In genomic region chr20:46816097-46816496, GRCh38 we compare ENCODE assay signal across 21 cellular contexts.
DNase-seq lines count a peak whose midpoint lies in the region; ATAC-seq, FAIRE-seq and TF ChIP-seq lines count a peak whose summit lies in the region.
"Had no signal": no experiment of that assay in that cellular context is flagged by ENCODE, and none has a peak within 500 bp of the region (broad histone marks: within the 10 kb centered on the region; RNA-seq: fewer than 3 reads in every experiment).

No MANE protein-coding gene starts in this region.

- ATAC-seq in A549 (no peak), IMR-90 (ENCODE audit: low read depth) (no peak), GM21529 (IDR thresholded peaks at IDR 0.05; ENCODE audit: unreplicated experiment) (no peak)
- ATAC-seq: K562 had no signal

- H3K9me3 Mint-ChIP-seq in astrocyte (ENCODE audit: unreplicated experiment) = no peaks in the 10 kb centered on the region
- H3K9me3 Mint-ChIP-seq: CD8-positive, alpha-beta memory T cell; H9 had no signal

- no peak overlapping the region for H3K56ac ChIP-seq in IMR-90 (ENCODE audit: extremely low read depth, insufficient read depth, low read length)

- H3K18ac ChIP-seq in IMR-90 (ENCODE audit: low read depth, low read length) (no peak overlapping the region), trophoblast cell (ENCODE audit: low read length) (no peak overlapping the region)

- H3K4me2 ChIP-seq in A549 (no peak overlapping the region), IMR-90 (ENCODE audit: low read depth, low read length) (no peak overlapping the region), astrocyte (ENCODE audit: low read length) (no peak overlapping the region), trophoblast cell (ENCODE audit: low read length) (no peak overlapping the region)

- H3K79me2 ChIP-seq in astrocyte (ENCODE audit: insufficient read depth, low read length) (no peaks in the 10 kb centered on the region), trophoblast cell (ENCODE audit: control insufficient read depth, insufficient read depth, low read length, poor library complexity) (peaks cover 3% of the 10 kb centered on the region)

- no TSS peak for BruUV-seq in IMR-90 (replicated peaks; lab: Mats Ljungman, UMichigan)

- no peak overlapping the region for H2BK5ac ChIP-seq in IMR-90 (ENCODE audit: low read depth, low read length, poor library complexity, severe bottlenecking)
- no peak overlapping the region for H2BK5ac ChIP-seq in trophoblast cell (ENCODE audit: low read depth, low read length, poor library complexity)

- H2BK20ac ChIP-seq in IMR-90 (ENCODE audit: low read depth, low read length) = peak overlapping the region; percentile 17; the same call in 1 of the 2 replicates

- peaks cover 20% of the 10 kb centered on the region for H3K4me1 ChIP-seq in A549
- peaks cover 8% of the 10 kb centered on the region for H3K4me1 ChIP-seq in IMR-90 (ENCODE audit: control insufficient read depth, insufficient read depth, low read length)
- H3K4me1 ChIP-seq in astrocyte (ENCODE audit: insufficient read depth, low read length) = peaks cover 13% of the 10 kb centered on the region
- H3K4me1 ChIP-seq in trophoblast cell (ENCODE audit: control insufficient read depth in 1 of 2, insufficient read depth in 2 of 2, low read length in 2 of 2) = peaks cover 7 to 19% of the 10 kb centered on the region in 2 experiments
- no peaks in the 10 kb centered on the region for H3K4me1 ChIP-seq in adrenal gland (replicated peaks in 1 of 2)
- H3K4me1 ChIP-seq: BE2C had no signal

- no peak overlapping the region for H2AK9ac ChIP-seq in IMR-90 (replicated peaks; ENCODE audit: low read depth, low read length, poor library complexity)

- H3K9ac ChIP-seq in IMR-90 (ENCODE audit: low read depth, low read length) = no peak overlapping the region
- no peak overlapping the region for H3K9ac ChIP-seq in astrocyte (ENCODE audit: low read length)
- no peak overlapping the region for H3K9ac ChIP-seq in trophoblast cell (ENCODE audit: low read length)

- TF ChIP-seq RAD21 in A549 (conservative IDR thresholded peaks at IDR 0.05 in 1 of 2, IDR thresholded peaks at IDR 0.05 in 1 of 2) (no peak), IMR-90 (IDR thresholded peaks at IDR 0.05; ENCODE audit: low read length) (no peak)

- H3K79me1 ChIP-seq in IMR-90 (ENCODE audit: low read depth in 1 of 2, low read length in 2 of 2) (no peaks in the 10 kb centered on the region), trophoblast cell (ENCODE audit: low read length) (peaks cover 19% of the 10 kb centered on the region)

- H4K91ac ChIP-seq in IMR-90 (ENCODE audit: insufficient read depth, low read depth, low read length) (no peak overlapping the region), trophoblast cell (ENCODE audit: low read depth, low read length) (peak overlapping the region; percentile 94)

- peak overlapping the region; percentile 41 for H3K27ac Mint-ChIP-seq in astrocyte (ENCODE audit: unreplicated experiment)
- H3K27ac Mint-ChIP-seq: CD4-positive, CD25-positive, alpha-beta regulatory T cell; CD8-positive, alpha-beta memory T cell; H9 had no signal

- H3K9me3 ChIP-seq in A549 (0 out of 3 replicates have a peak, but pooled peaks cover 6% of the 10 kb centered on the region), IMR-90 (ENCODE audit: control insufficient read depth, insufficient read depth, low read length) (no peaks in the 10 kb centered on the region), astrocyte (ENCODE audit: insufficient read depth, low read depth, low read length) (no peaks in the 10 kb centered on the region), trophoblast cell (ENCODE audit: insufficient read depth, low read depth, low read length) (no peaks in the 10 kb centered on the region), adrenal gland (replicated peaks in 1 of 3) (no peaks in the 10 kb centered on the region)
- H3K9me3 ChIP-seq: BE2C had no signal

- H3K36me3 Mint-ChIP-seq in astrocyte (ENCODE audit: low read depth, unreplicated experiment) = no peaks in the 10 kb centered on the region
- H3K36me3 Mint-ChIP-seq: CD4-positive, CD25-positive, alpha-beta regulatory T cell; CD8-positive, alpha-beta memory T cell had no signal

- CTCF ChIA-PET in A549 (lab: Yijun Ruan, JAX) (interaction anchor here (0.8 to 1.4 kb wide), 2 partner anchors 11 to 58 kb away, joined by 4 to 5 read pairs; no protein-coding TSS in a partner anchor), IMR-90 (lab: Yijun Ruan, JAX) (no interaction called here)

- H4K8ac ChIP-seq in IMR-90 (ENCODE audit: low read depth in 2 of 2, low read length in 2 of 2) (no peak overlapping the region), trophoblast cell (ENCODE audit: low read depth, low read length) (no peak overlapping the region)

- no peak for TF ChIP-seq CTCF in A549 (IDR thresholded peaks at IDR 0.05)
- TF ChIP-seq CTCF in IMR-90 (conservative IDR thresholded peaks at IDR 0.05; ENCODE audit: low read depth, low read length) = no peak
- TF ChIP-seq CTCF in astrocyte (IDR thresholded peaks at IDR 0.05; ENCODE audit: insufficient read depth, low read depth, low read length) = no peak
- no peak for TF ChIP-seq CTCF in adrenal gland (IDR thresholded peaks at IDR 0.05)
- no peak for TF ChIP-seq CTCF in GM13976 (IDR thresholded peaks at IDR 0.05; ENCODE audit: borderline replicate concordance, control extremely low read depth, extremely low read depth, insufficient read depth, missing control alignments)

- H3K4me3 ChIP-seq in A549 (no peak overlapping the region), IMR-90 (ENCODE audit: insufficient read depth, low read depth, low read length) (no peak overlapping the region), astrocyte (ENCODE audit: insufficient read depth, low read depth, low read length) (no peak overlapping the region), trophoblast cell (ENCODE audit: low read depth, low read length) (no peak overlapping the region), adrenal gland (no peak overlapping the region)
- H3K4me3 ChIP-seq: K562 had no signal

- no peak overlapping the region for H2AFZ ChIP-seq in IMR-90 (replicated peaks; ENCODE audit: low read length, poor library complexity)
- no peak overlapping the region for H2AFZ ChIP-seq in astrocyte (ENCODE audit: low read depth, low read length)
- no peak overlapping the region for H2AFZ ChIP-seq in trophoblast cell (ENCODE audit: insufficient read depth, low read length, poor library complexity)

- H2AK5ac ChIP-seq in IMR-90 (ENCODE audit: low read depth, low read length) = no peak overlapping the region
- H2AK5ac ChIP-seq in trophoblast cell (ENCODE audit: low read length) = peak overlapping the region; percentile 35

- H2BK120ac ChIP-seq in IMR-90 (ENCODE audit: low read depth, low read length) (no peak overlapping the region), trophoblast cell (ENCODE audit: insufficient read depth, low read length, poor library complexity) (peak overlapping the region; percentile 96)

- no peak for FAIRE-seq in A549 (lab: Jason Lieb, UNC)
- no peak for FAIRE-seq in astrocyte (lab: Jason Lieb, UNC)
- FAIRE-seq: G401.6, GM12891, GM18507, K562 had no signal

- no peak overlapping the region for H4K5ac ChIP-seq in IMR-90 (ENCODE audit: low read depth, low read length)

- no peak overlapping the region for H3K23ac ChIP-seq in IMR-90 (ENCODE audit: low read depth, low read length)
- no peak overlapping the region for H3K23ac ChIP-seq in trophoblast cell (ENCODE audit: low read length)

- H3K27ac ChIP-seq in A549 (peak overlapping the region; percentile 77 to 86), IMR-90 (ENCODE audit: insufficient read depth, low read length) (no peak overlapping the region), astrocyte (ENCODE audit: low read depth, low read length) (no peak overlapping the region), trophoblast cell (ENCODE audit: low read depth, low read length) (peak overlapping the region; percentile 92), adrenal gland (no peak overlapping the region)

- H3K27me3 Mint-ChIP-seq in astrocyte (ENCODE audit: low read depth, unreplicated experiment) = peaks cover 6% of the 10 kb centered on the region

- H3K4ac ChIP-seq in IMR-90 (ENCODE audit: low read depth, low read length) = no peak overlapping the region; the same call in 1 of the 2 replicates
- no peak overlapping the region for H3K4ac ChIP-seq in trophoblast cell (ENCODE audit: low read depth, low read length)

- intact Hi-C loops in IMR-90 (cut with micrococcal nuclease) (no loop called here), adrenal gland (cut with DNase I) (no loop called here)

- H3K27me3 ChIP-seq in IMR-90 (ENCODE audit: control insufficient read depth, insufficient read depth, low read length) = no peaks in the 10 kb centered on the region; the same call in 1 of the 2 replicates
- peaks cover 7% of the 10 kb centered on the region for H3K27me3 ChIP-seq in astrocyte (ENCODE audit: insufficient read depth, low read length)
- no peaks in the 10 kb centered on the region for H3K27me3 ChIP-seq in trophoblast cell (ENCODE audit: insufficient read depth, low read length)
- peaks cover 21% of the 10 kb centered on the region for H3K27me3 ChIP-seq in adrenal gland

- H4K20me1 ChIP-seq in IMR-90 (ENCODE audit: insufficient read depth, low read length) (0 out of 2 replicates have a peak, but pooled peaks cover 4% of the 10 kb centered on the region), astrocyte (ENCODE audit: insufficient read depth, low read length) (no peaks in the 10 kb centered on the region)

- in situ Hi-C loops in IMR-90 (cut with MboI; ENCODE audit: low sequenced_read_pairs) = no loop called here
- in situ Hi-C loops in GM13976 (cut with MboI; ENCODE audit: low sequenced_read_pairs, unreplicated experiment) = no loop called here

- DNase-seq in A549 (ENCODE audit: low read depth in 1 of 2, low spot score in 1 of 2) (no peak), IMR-90 (no peak), astrocyte (ENCODE audit: low read depth) (no peak), trophoblast cell (no peak), DMS53 (lab: John Stamatoyannopoulos, UW) (no peak), adrenal gland (no peak), GM13976 (ENCODE audit: low spot score) (no peak)
- DNase-seq: ACHN; BE2C; C1 segment of cervical spinal cord; CD4-positive, CD25-positive, alpha-beta regulatory T cell; CD8-positive, alpha-beta memory T cell; COR-L47; DMS 273 treated with DMSO at 0.1 percent for 48 hours; GOT3; H9 had no signal

- no peak overlapping the region for H4K12ac ChIP-seq in trophoblast cell (ENCODE audit: low read depth, low read length)

- H2BK15ac ChIP-seq in IMR-90 (ENCODE audit: low read depth, low read length) = no peak overlapping the region

- H3K14ac ChIP-seq in IMR-90 (replicated peaks; ENCODE audit: low read depth, low read length) (no peak overlapping the region), trophoblast cell (ENCODE audit: low read length) (peak overlapping the region; percentile 49)

- H3K4me3 Mint-ChIP-seq in astrocyte (ENCODE audit: unreplicated experiment) = no peak overlapping the region
- H3K4me3 Mint-ChIP-seq: CD4-positive, CD25-positive, alpha-beta regulatory T cell; CD8-positive, alpha-beta memory T cell; H9 had no signal

- H3K9me1 ChIP-seq in IMR-90 (ENCODE audit: insufficient read depth, low read length) = peaks cover 8% of the 10 kb centered on the region; the same call in 1 of the 2 replicates

- no peaks in the 10 kb centered on the region for H3K36me3 ChIP-seq in IMR-90 (ENCODE audit: control insufficient read depth, insufficient read depth, low read length)
- no peaks in the 10 kb centered on the region for H3K36me3 ChIP-seq in astrocyte (ENCODE audit: insufficient read depth, low read length)
- H3K36me3 ChIP-seq in trophoblast cell (ENCODE audit: control insufficient read depth in 1 of 2, insufficient read depth in 2 of 2, low read length in 2 of 2) = no peaks in the 10 kb centered on the region
- no peaks in the 10 kb centered on the region for H3K36me3 ChIP-seq in adrenal gland (replicated peaks in 1 of 2)
- H3K36me3 ChIP-seq: BE2C had no signal

- peak overlapping the region; percentile 90 for H2BK12ac ChIP-seq in trophoblast cell (ENCODE audit: low read length)

- peaks cover 18% of the 10 kb centered on the region for H3K4me1 Mint-ChIP-seq in astrocyte (ENCODE audit: low read depth, unreplicated experiment)
- H3K4me1 Mint-ChIP-seq: CD4-positive, CD25-positive, alpha-beta regulatory T cell; CD8-positive, alpha-beta memory T cell had no signal

- POLR2A ChIA-PET in A549 (lab: Yijun Ruan, JAX) = no interaction called here
- POLR2A ChIA-PET in IMR-90 (lab: Charles Lee; ENCODE audit: unreplicated experiment) = no interaction called here

- 79% methylated on average over 5 of the region's 5 CpGs for WGBS in A549 (ENCODE audit: missing lambda C conversion rate)
- WGBS in IMR-90 (ENCODE audit: extremely low coverage in 2 of 2, insufficient read length in 1 of 2), 2 experiments = no CpG with 5 or more reads among the region's 5 CpGs
- no CpG with 5 or more reads among the region's 5 CpGs for WGBS in trophoblast cell (ENCODE audit: extremely low coverage, insufficient coverage, insufficient read length)
- WGBS in adrenal gland, 4 donors = 76 to 88% (median 82%) methylated on average over 5 of the region's 5 CpGs

- TF ChIP-seq POLR2A in A549 (IDR thresholded peaks at IDR 0.05; ENCODE audit: low read length) = no peak
- TF ChIP-seq POLR2A in IMR-90 (IDR thresholded peaks at IDR 0.05; ENCODE audit: low read depth, low read length) = no peak
- no peak for TF ChIP-seq POLR2A in adrenal gland (IDR thresholded peaks at IDR 0.05)

- dilution Hi-C loops in IMR-90 (cut with HindIII; ENCODE audit: low sequenced_read_pairs, unreplicated experiment) = no loop called here

- TF ChIP-seq EP300 in A549 (IDR thresholded peaks at IDR 0.05) = no peak

Comparison
In these comparisons a context has a peak if more than half of its experiments do, and no peak if none do; other contexts are left out.
1. H3K27ac ChIP-seq: peak in A549 (2 of 2) and trophoblast cell (single experiment); none in IMR-90 (single experiment), astrocyte (single experiment) and adrenal gland (0 of 5).